18 cellular contexts compared by ENCODE assay signal in the genomic region with DNA sequence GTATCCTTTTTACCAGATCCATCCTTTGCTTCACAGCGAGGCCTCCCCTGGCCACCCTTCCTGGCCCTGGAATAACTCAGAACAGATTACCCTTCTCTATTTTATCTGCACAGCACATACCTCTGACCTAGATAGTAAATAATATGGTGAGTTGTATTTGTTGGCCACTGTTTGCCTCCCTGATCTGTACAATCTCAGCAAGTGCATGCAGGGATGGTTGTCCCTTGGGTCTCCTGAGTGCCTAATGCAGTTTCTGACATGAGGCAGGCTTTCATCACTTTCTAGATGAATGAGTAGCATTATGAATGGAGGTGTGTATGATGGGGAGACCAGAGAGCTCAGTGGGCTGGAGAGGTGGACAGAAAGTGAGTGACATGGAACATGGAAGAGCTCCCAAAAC.
A peak's percentile ranks its signal among the peaks of the same experiment; 100 is the strongest.
DNase-seq lines count a peak whose midpoint lies in the region; ATAC-seq and TF ChIP-seq lines count a peak whose summit lies in the region.
"Had no signal": no experiment of that assay in that cellular context is flagged by ENCODE, and none has a peak within 500 bp of the region (broad histone marks: within the 10 kb centered on the region; RNA-seq: fewer than 3 reads in every experiment).

No MANE protein-coding gene starts in this region.

- no TSS peak for BruUV-seq in Caco-2 (replicated peaks; lab: Mats Ljungman, UMichigan)

- POLR2A ChIA-PET in Caco-2 (lab: Charles Lee) = no interaction called here

- H3K27me3 ChIP-seq in Caco-2 (replicated peaks; ENCODE audit: control insufficient read depth, insufficient read depth, low read length) = no peaks in the 10 kb centered on the region
- H3K27me3 ChIP-seq: BLaER1 treated with 17β-estradiol and CSF1 and Interleukin-3, amounts not matched to agents 10 nM and 100 nM had no signal

- H3K36me3 Mint-ChIP-seq in activated CD4-positive, alpha-beta T cell treated with anti-CD3 and anti-CD28 coated beads, Interleukin-2, amount 10 ng/mL, durations not matched to agents 24 days and 14 days (ENCODE audit: low read depth) = no peaks in the 10 kb centered on the region
- H3K36me3 Mint-ChIP-seq in Caco-2 (ENCODE audit: insufficient read depth, unreplicated experiment) = no peaks in the 10 kb centered on the region
- H3K36me3 Mint-ChIP-seq: CD8-positive, alpha-beta T cell had no signal

- H3K9me3 ChIP-seq in Caco-2 = no peaks in the 10 kb centered on the region
- H3K9me3 ChIP-seq: A549 had no signal

- no peaks in the 10 kb centered on the region for H3K36me3 ChIP-seq in Caco-2 (ENCODE audit: control insufficient read depth, insufficient read depth, low read length)
- H3K36me3 ChIP-seq: BLaER1 treated with 17β-estradiol and CSF1 and Interleukin-3, amounts not matched to agents 10 nM and 100 nM had no signal

- H3K27me3 Mint-ChIP-seq in activated CD4-positive, alpha-beta T cell treated with anti-CD3 and anti-CD28 coated beads, Interleukin-2, amount 10 ng/mL, durations not matched to agents 24 days and 14 days = no peaks in the 10 kb centered on the region
- peaks cover 2% of the 10 kb centered on the region for H3K27me3 Mint-ChIP-seq in Caco-2 (ENCODE audit: insufficient read depth, unreplicated experiment)
- H3K27me3 Mint-ChIP-seq: CD4-positive, alpha-beta T cell had no signal

- peaks cover 12% of the 10 kb centered on the region for H3K9me3 Mint-ChIP-seq in activated CD4-positive, alpha-beta T cell treated with anti-CD3 and anti-CD28 coated beads, Interleukin-2, amount 10 ng/mL, durations not matched to agents 24 days and 14 days
- H3K9me3 Mint-ChIP-seq in Caco-2 (ENCODE audit: unreplicated experiment) = peaks cover 6% of the 10 kb centered on the region

- no peaks in the 10 kb centered on the region for H3K4me1 ChIP-seq in Caco-2
- H3K4me1 ChIP-seq: BLaER1 treated with 17β-estradiol and CSF1 and Interleukin-3, amounts not matched to agents 10 nM and 100 nM had no signal

- H3K4me3 Mint-ChIP-seq in activated CD4-positive, alpha-beta T cell treated with anti-CD3 and anti-CD28 coated beads, Interleukin-2, amount 10 ng/mL, durations not matched to agents 24 days and 14 days = no peak overlapping the region
- H3K4me3 Mint-ChIP-seq in Caco-2 (ENCODE audit: unreplicated experiment) = no peak overlapping the region
- H3K4me3 Mint-ChIP-seq: CD4-positive, alpha-beta T cell; CD8-positive, alpha-beta T cell had no signal

- intact Hi-C loops in activated CD4-positive, alpha-beta T cell treated with anti-CD3 and anti-CD28 coated beads, Interleukin-2, amount 10 ng/mL, durations not matched to agents 24 days and 14 days (cut with micrococcal nuclease) = no loop called here
- intact Hi-C loops in Caco-2 (cut with micrococcal nuclease; ENCODE audit: unreplicated experiment) = no loop called here

- no peak for TF ChIP-seq CTCF in Caco-2 (IDR thresholded peaks at IDR 0.05; ENCODE audit: insufficient read depth in 1 of 2, low read depth in 1 of 2, low read length in 1 of 2, severe bottlenecking in 1 of 2, unreplicated experiment in 1 of 2)

- peak; percentile 40 for DNase-seq in activated CD4-positive, alpha-beta T cell treated with anti-CD3 and anti-CD28 coated beads, Interleukin-2, amount 10 ng/mL, durations not matched to agents 24 days and 14 days
- no peak for DNase-seq in activated CD4-positive, alpha-beta T cell treated with anti-CD3 and anti-CD28 coated beads for 1 hour
- DNase-seq in SK-N-DZ (ENCODE audit: low spot score) = peak; percentile 85
- peak; percentile 42 for DNase-seq in retina
- no peak for DNase-seq in Caco-2
- DNase-seq: CD4-positive, alpha-beta T cell; CD8-positive, alpha-beta T cell; DMS 273 treated with DMSO at 0.1 percent for 48 hours; DMS153; DMS53; DMS79; DND-41; EL; GDM1 had no signal

- CTCF ChIA-PET in Caco-2 (lab: Charles Lee) = no interaction called here

- H3K27ac Mint-ChIP-seq in activated CD4-positive, alpha-beta T cell treated with anti-CD3 and anti-CD28 coated beads, Interleukin-2, amount 10 ng/mL, durations not matched to agents 24 days and 14 days = no peak overlapping the region
- no peak overlapping the region for H3K27ac Mint-ChIP-seq in Caco-2 (ENCODE audit: unreplicated experiment)
- H3K27ac Mint-ChIP-seq: CD4-positive, alpha-beta T cell; CD8-positive, alpha-beta T cell had no signal

- ATAC-seq in HG02981 (IDR thresholded peaks at IDR 0.05; ENCODE audit: unreplicated experiment) = no peak
- ATAC-seq: A549; CD8-positive, alpha-beta T cell; GM12878 had no signal

- no peaks in the 10 kb centered on the region for H3K4me1 Mint-ChIP-seq in activated CD4-positive, alpha-beta T cell treated with anti-CD3 and anti-CD28 coated beads, Interleukin-2, amount 10 ng/mL, durations not matched to agents 24 days and 14 days
- H3K4me1 Mint-ChIP-seq in Caco-2 (ENCODE audit: low read depth, unreplicated experiment) = no peaks in the 10 kb centered on the region

- H3K4me3 ChIP-seq in Caco-2 (ENCODE audit: low read depth, low read length) = no peak overlapping the region
- H3K4me3 ChIP-seq: A549; BLaER1 treated with 17β-estradiol and CSF1 and Interleukin-3, amounts not matched to agents 10 nM and 100 nM; GM12878 had no signal

Comparison
In these comparisons a context has a peak if more than half of its experiments do, and no peak if none do; other contexts are left out.
1. DNase-seq: peak in activated CD4-positive, alpha-beta T cell treated with anti-CD3 and anti-CD28 coated beads, Interleukin-2, amount 10 ng/mL, durations not matched to agents 24 days and 14 days (single experiment), SK-N-DZ (single experiment) and retina (single experiment); none in activated CD4-positive, alpha-beta T cell treated with anti-CD3 and anti-CD28 coated beads for 1 hour (single experiment) and Caco-2 (0 of 2).